ENCODE assay signal across 8 cellular contexts in genomic region chrX:40158036-40158706, GRCh38.
DNase-seq lines count a peak whose midpoint lies in the region; ATAC-seq and TF ChIP-seq lines count a peak whose summit lies in the region.

No MANE protein-coding gene starts in this region.

- H3K27ac ChIP-seq in right atrium auricular region, result peak overlapping the region; percentile 65 to 75

- H3K27ac Mint-ChIP-seq in activated naive CD4-positive, alpha-beta T cell treated with anti-CD3 and anti-CD28 coated beads, Interleukin-2, amount 50 U/mL, for 72 hours, result no peak overlapping the region

- no peaks in the 10 kb centered on the region for H3K9me3 Mint-ChIP-seq in activated naive CD4-positive, alpha-beta T cell treated with anti-CD3 and anti-CD28 coated beads, Interleukin-2, amount 50 U/mL, for 72 hours

- H3K36me3 ChIP-seq in right atrium auricular region, result no peaks in the 10 kb centered on the region

- DNase-seq in Caki2 (ENCODE audit: low read depth), result peak; percentile 51
- no peak for DNase-seq in activated naive CD4-positive, alpha-beta T cell treated with anti-CD3 and anti-CD28 coated beads, Interleukin-2, amount 50 U/mL, for 72 hours (ENCODE audit: low spot score in 2 of 2)
- no peak for DNase-seq in right atrium auricular region (ENCODE audit: low spot score)
- DNase-seq in retina, result peak; percentile 70
- DNase-seq in NCI-H510A (lab: John Stamatoyannopoulos, UW), result no peak

- in situ Hi-C loops in Caki2 (cut with HindIII; ENCODE audit: low pct_unique_long_range_greater_than_20kb, low sequenced_read_pairs), result no loop called here

- H3K4me3 ChIP-seq in right atrium auricular region, result peak overlapping the region; percentile 31 to 47

- peaks cover 0 to 29% of the 10 kb centered on the region in 2 donors for H3K4me1 ChIP-seq in right atrium auricular region

- TF ChIP-seq CTCF in right atrium auricular region (IDR thresholded peaks at IDR 0.05), result peak; percentile 26 to 58

- H3K36me3 Mint-ChIP-seq in activated naive CD4-positive, alpha-beta T cell treated with anti-CD3 and anti-CD28 coated beads, Interleukin-2, amount 50 U/mL, for 72 hours, result no peaks in the 10 kb centered on the region

- no peaks in the 10 kb centered on the region for H3K9me3 ChIP-seq in right atrium auricular region

- H3K27me3 ChIP-seq in right atrium auricular region, result peaks cover 0 to 10% of the 10 kb centered on the region in 2 donors

- ATAC-seq in HG02885 (IDR thresholded peaks at IDR 0.05; ENCODE audit: poor library complexity, unreplicated experiment) (peak; percentile 51), GM21576 (IDR thresholded peaks at IDR 0.05; ENCODE audit: unreplicated experiment) (no peak), HG02571 (IDR thresholded peaks at IDR 0.05; ENCODE audit: unreplicated experiment) (no peak)
- peak; percentile 20 to 66 for ATAC-seq in activated naive CD4-positive, alpha-beta T cell treated with anti-CD3 and anti-CD28 coated beads, Interleukin-2, amount 50 U/mL, for 72 hours

Comparison
In these comparisons a context has a peak if more than half of its experiments do, and no peak if none do; other contexts are left out.
1. DNase-seq: peak in Caki2 (single experiment) and retina (single experiment); none in activated naive CD4-positive, alpha-beta T cell treated with anti-CD3 and anti-CD28 coated beads, Interleukin-2, amount 50 U/mL, for 72 hours (0 of 2), right atrium auricular region (single experiment) and NCI-H510A (single experiment).
2. ATAC-seq: peak in HG02885 (single experiment) and activated naive CD4-positive, alpha-beta T cell treated with anti-CD3 and anti-CD28 coated beads, Interleukin-2, amount 50 U/mL, for 72 hours (2 of 2); none in GM21576 (single experiment) and HG02571 (single experiment).